ENCODE assay signal across 1 cellular context in genomic region chr12:12725086-12725955, GRCh38.
TF ChIP-seq lines count a peak whose summit lies in the region.

No MANE protein-coding gene starts in this region.

TF ChIP-seq in HEK293, 187 proteins besides CTCF, POLR2A, EP300 and RAD21 (continued from another document):
- 0 out of 2 replicates have a peak, but pooled peaks have one; percentile 29 for TF ChIP-seq ZSCAN18 (tag by site-specific recombination; IDR thresholded peaks at IDR 0.05)
- no peak for TF ChIP-seq ZNF211 (tag by site-specific recombination; IDR thresholded peaks at IDR 0.05; ENCODE audit: low read depth)
- TF ChIP-seq ZNF114 (tag by site-specific recombination; IDR thresholded peaks at IDR 0.05): no peak
- TF ChIP-seq ZNF169 (tag by site-specific recombination; IDR thresholded peaks at IDR 0.05): no peak
- no peak for TF ChIP-seq ZNF513 (tag by site-specific recombination; IDR thresholded peaks at IDR 0.05)
- peak; percentile 95 for TF ChIP-seq INSM2 (tag by site-specific recombination; IDR thresholded peaks at IDR 0.05)
- no peak for TF ChIP-seq ZNF670 (tag by site-specific recombination; IDR thresholded peaks at IDR 0.05; ENCODE audit: low read depth)
- no peak for TF ChIP-seq ZNF658 (tag by site-specific recombination; IDR thresholded peaks at IDR 0.05)
- TF ChIP-seq GLIS2 (tag by site-specific recombination; IDR thresholded peaks at IDR 0.05): peak; percentile 87
- TF ChIP-seq ZNF777 (tag by site-specific recombination; IDR thresholded peaks at IDR 0.05; ENCODE audit: borderline replicate concordance): no peak
- TF ChIP-seq YY1 (tag by site-specific recombination; IDR thresholded peaks at IDR 0.05): peak; percentile 79
- no peak for TF ChIP-seq ZNF555 (tag by site-specific recombination; conservative IDR thresholded peaks at IDR 0.05)
- TF ChIP-seq PRDM1 (tag by site-specific recombination; IDR thresholded peaks at IDR 0.05): no peak
- TF ChIP-seq ZNF621 (tag by site-specific recombination; IDR thresholded peaks at IDR 0.05): no peak
- no peak for TF ChIP-seq ZNF146 (tag by site-specific recombination; IDR thresholded peaks at IDR 0.05)
- no peak for TF ChIP-seq ZNF626 (tag by site-specific recombination; IDR thresholded peaks at IDR 0.05)
- no peak for TF ChIP-seq ZNF239 (tag by site-specific recombination; IDR thresholded peaks at IDR 0.05)
- TF ChIP-seq ZNF221 (tag by site-specific recombination; IDR thresholded peaks at IDR 0.05; ENCODE audit: borderline replicate concordance): no peak
- TF ChIP-seq ZNF548 (tag by site-specific recombination; IDR thresholded peaks at IDR 0.05): no peak
- TF ChIP-seq ZNF510 (tag by site-specific recombination; IDR thresholded peaks at IDR 0.05; ENCODE audit: insufficient replicate concordance): peak; percentile 3
- TF ChIP-seq ZFP69B (tag by site-specific recombination; IDR thresholded peaks at IDR 0.05): peak; percentile 84; the same call in 1 of the 2 replicates
- TF ChIP-seq ZSCAN23 (tag by site-specific recombination; IDR thresholded peaks at IDR 0.05): no peak
- TF ChIP-seq PRDM6 (tag by site-specific recombination; IDR thresholded peaks at IDR 0.05): 0 out of 2 replicates have a peak, but pooled peaks have one; percentile 37
- no peak for TF ChIP-seq ZNF280C (tag by site-specific recombination; IDR thresholded peaks at IDR 0.05)
- TF ChIP-seq ZNF843 (tag by site-specific recombination; IDR thresholded peaks at IDR 0.05): 0 out of 2 replicates have a peak, but pooled peaks have one; percentile 12
- no peak for TF ChIP-seq ZFP41 (tag by site-specific recombination; IDR thresholded peaks at IDR 0.05; ENCODE audit: borderline replicate concordance)
- TF ChIP-seq PRDM4 (tag by site-specific recombination; IDR thresholded peaks at IDR 0.05): peak; percentile 25
- TF ChIP-seq ZBTB26 (tag by site-specific recombination; optimal IDR thresholded peaks at IDR 0.05): peak; percentile 81
- peak; percentile 90 for TF ChIP-seq ZNF629 (tag by site-specific recombination; IDR thresholded peaks at IDR 0.05)
- TF ChIP-seq ZNF341 (tag by site-specific recombination; IDR thresholded peaks at IDR 0.05; ENCODE audit: low read depth): no peak
- no peak for TF ChIP-seq ZNF664 (tag by site-specific recombination; IDR thresholded peaks at IDR 0.05)
- TF ChIP-seq ZNF335 (tag by site-specific recombination; conservative IDR thresholded peaks at IDR 0.05): 0 out of 2 replicates have a peak, but pooled peaks have one; percentile 18
- peak; percentile 80; the same call in 1 of the 2 replicates for TF ChIP-seq BCL11A (tag by site-specific recombination; IDR thresholded peaks at IDR 0.05; ENCODE audit: low read depth)
- TF ChIP-seq KLF17 (tag by site-specific recombination; IDR thresholded peaks at IDR 0.05): peak; percentile 52; the same call in 1 of the 2 replicates
- 0 out of 2 replicates have a peak, but pooled peaks have one; percentile 20 for TF ChIP-seq YY2 (tag by site-specific recombination; IDR thresholded peaks at IDR 0.05)
- TF ChIP-seq ZNF121 (tag by site-specific recombination; IDR thresholded peaks at IDR 0.05): no peak
- no peak for TF ChIP-seq ZNF624 (tag by site-specific recombination; IDR thresholded peaks at IDR 0.05)
